Comparison of ENCODE assay signal across 12 cellular contexts in genomic region chr5:38719916-38720315, GRCh38.
DNase-seq lines count a peak whose midpoint lies in the region; ATAC-seq and TF ChIP-seq lines count a peak whose summit lies in the region.
"Had no signal": no experiment of that assay in that cellular context is flagged by ENCODE, and none has a peak within 500 bp of the region (broad histone marks: within the 10 kb centered on the region; RNA-seq: fewer than 3 reads in every experiment).

No MANE protein-coding gene starts in this region.

- no peak for TF ChIP-seq EP300 in stomach (IDR thresholded peaks at IDR 0.05)

- intact Hi-C loops in right cardiac atrium (cut with DNase I) (no loop called here), cardiac septum (cut with DNase I) (no loop called here), stomach (cut with DNase I; ENCODE audit: low total_unique reads) (no loop called here)

- H3K36me3 ChIP-seq in stomach: no peaks in the 10 kb centered on the region
- H3K36me3 ChIP-seq: adrenal gland, right atrium auricular region had no signal

- ATAC-seq in right cardiac atrium (no peak), HG03280 (IDR thresholded peaks at IDR 0.05; ENCODE audit: unreplicated experiment) (no peak)
- ATAC-seq: A549 had no signal

- no peak overlapping the region for H3K4me3 Mint-ChIP-seq in type B pancreatic cell

- no peaks in the 10 kb centered on the region for H3K27me3 Mint-ChIP-seq in type B pancreatic cell

- H3K27me3 ChIP-seq in right cardiac atrium (ENCODE audit: control insufficient read depth, insufficient read depth) (no peaks in the 10 kb centered on the region), stomach (no peaks in the 10 kb centered on the region)
- H3K27me3 ChIP-seq: adrenal gland, right atrium auricular region had no signal

- no peaks in the 10 kb centered on the region for H3K9me3 ChIP-seq in right cardiac atrium (ENCODE audit: control insufficient read depth, low read length)
- no peaks in the 10 kb centered on the region for H3K9me3 ChIP-seq in stomach
- H3K9me3 ChIP-seq: A549, adrenal gland, right atrium auricular region had no signal

- no peaks in the 10 kb centered on the region for H3K9me3 Mint-ChIP-seq in type B pancreatic cell

- H3K4me1 ChIP-seq in right cardiac atrium (ENCODE audit: control insufficient read depth, insufficient read depth, low read length): peaks cover 12% of the 10 kb centered on the region
- H3K4me1 ChIP-seq in stomach: no peaks in the 10 kb centered on the region
- H3K4me1 ChIP-seq: adrenal gland had no signal

- H3K4me3 ChIP-seq in right cardiac atrium (ENCODE audit: low read length): no peak overlapping the region
- no peak overlapping the region for H3K4me3 ChIP-seq in stomach
- H3K4me3 ChIP-seq: A549, adrenal gland, right atrium auricular region had no signal

- H3K36me3 Mint-ChIP-seq in type B pancreatic cell: no peaks in the 10 kb centered on the region

- H3K4me1 Mint-ChIP-seq in type B pancreatic cell (ENCODE audit: unreplicated experiment): peaks cover under 1% of the 10 kb centered on the region

- no peak for TF ChIP-seq POLR2A in stomach (IDR thresholded peaks at IDR 0.05)

- DNase-seq in right cardiac atrium (no peak), cardiac septum (ENCODE audit: low spot score) (no peak), astrocyte of the hippocampus (ENCODE audit: low read depth, low spot score) (peak; percentile 85), hepatic stellate cell (ENCODE audit: low spot score) (peak; percentile 27), NCI-H146 (lab: John Stamatoyannopoulos, UW) (no peak), stomach (no peak), type B pancreatic cell (ENCODE audit: extremely low spot score, unreplicated experiment) (no peak)
- DNase-seq: adrenal gland, NCI-H446 treated with DMSO at 0.1 percent for 48 hours had no signal

- no peak for TF ChIP-seq CTCF in stomach (IDR thresholded peaks at IDR 0.05)
- TF ChIP-seq CTCF in type B pancreatic cell (conservative IDR thresholded peaks at IDR 0.05): no peak

- 90% methylated on average over 3 of the region's 3 CpGs for WGBS in right cardiac atrium
- 67 to 85% (median 77%) methylated on average over 3 of the region's 3 CpGs for WGBS in stomach, 5 donors

- H3K27ac ChIP-seq in right cardiac atrium (ENCODE audit: low read length): peak overlapping the region; percentile 25
- H3K27ac ChIP-seq in stomach: no peak overlapping the region
- H3K27ac ChIP-seq: A549 had no signal

- H3K27ac Mint-ChIP-seq in type B pancreatic cell: no peak overlapping the region

Comparison
In these comparisons a context has a peak if more than half of its experiments do, and no peak if none do; other contexts are left out.
1. DNase-seq: peak in astrocyte of the hippocampus (single experiment) and hepatic stellate cell (single experiment); none in right cardiac atrium (0 of 3), cardiac septum (single experiment), NCI-H146 (single experiment), stomach (single experiment) and type B pancreatic cell (single experiment).